21 cellular contexts compared by ENCODE assay signal in genomic region chr19:44190020-44190419, GRCh38.
"Had no signal": no experiment of that assay in that cellular context is flagged by ENCODE, and none has a peak within 500 bp of the region (broad histone marks: within the 10 kb centered on the region; RNA-seq: fewer than 3 reads in every experiment).

No MANE protein-coding gene starts in this region.

- DNase-seq: hypothalamus; immature natural killer cell; left ventricle myocardium inferior; mesendoderm; naive B cell; natural killer cell; nephron progenitor cell; occipital lobe; right lobe of liver; stimulated activated CD4-positive, alpha-beta T cell treated with anti-CD3 and anti-CD28 coated beads, Interleukin-12 subunit alpha, Interleukin-12 subunit beta, amount 100 ng/mL, for 4 hours; stimulated activated CD4-positive, alpha-beta T cell treated with anti-CD3 and anti-CD28 coated beads, Interleukin-15, amount 100 ng/mL, for 24 hours; stimulated activated CD4-positive, alpha-beta T cell treated with anti-CD3 and anti-CD28 coated beads, Interleukin-2, amount 100 ng/mL, for 24 hours; stimulated activated CD4-positive, alpha-beta T cell treated with anti-CD3 and anti-CD28 coated beads, Interleukin-4, amount 100 ng/mL, for 24 hours; stimulated activated naive CD4-positive, alpha-beta T cell; substantia nigra; uterus had no signal

- H3K9ac ChIP-seq: neural progenitor cell had no signal

- H3K4me3 ChIP-seq: left ventricle myocardium inferior, lung, neural progenitor cell, right atrium auricular region, right lobe of liver, tibial nerve, uterus had no signal

- H3K4me1 ChIP-seq: left ventricle myocardium inferior, neural progenitor cell, right atrium auricular region, right lobe of liver, tibial nerve, uterus had no signal

- H3K36me3 ChIP-seq: left ventricle myocardium inferior, neural progenitor cell, neutrophil, right atrium auricular region, right lobe of liver, uterus had no signal

- H3K27ac ChIP-seq: left ventricle myocardium inferior, neural progenitor cell, neutrophil, right atrium auricular region, right lobe of liver, tibial nerve, uterus had no signal
